23 cellular contexts compared by ENCODE assay signal in genomic region chr14:101497910-101498860, GRCh38.
DNase-seq lines count a peak whose midpoint lies in the region; ATAC-seq and TF ChIP-seq lines count a peak whose summit lies in the region.
"Had no signal": no experiment of that assay in that cellular context is flagged by ENCODE, and none has a peak within 500 bp of the region (broad histone marks: within the 10 kb centered on the region; RNA-seq: fewer than 3 reads in every experiment).

No MANE protein-coding gene starts in this region.

- no peak overlapping the region for H3K56ac ChIP-seq in H9 (ENCODE audit: insufficient read length, low read depth, low read length)

- H3K9me2 ChIP-seq in hepatocyte (replicated peaks; ENCODE audit: insufficient read depth): no peaks in the 10 kb centered on the region

- H3K36me3 Mint-ChIP-seq in H9 (ENCODE audit: insufficient read depth in 1 of 3, low read depth in 3 of 3): peaks cover 0 to 14% (median 2%) of the 10 kb centered on the region in 3 experiments; a peak in 5 of 7 replicates
- peaks cover 0 to 4% (median 0%) of the 10 kb centered on the region in 3 donors for H3K36me3 Mint-ChIP-seq in CD8-positive, alpha-beta memory T cell

- no peak overlapping the region for H2AFZ ChIP-seq in H9 (ENCODE audit: low read length)
- H2AFZ ChIP-seq in hepatocyte: no peak overlapping the region

- peaks cover 7% of the 10 kb centered on the region for H3K27me3 Mint-ChIP-seq in H9 (ENCODE audit: low read depth)
- H3K27me3 Mint-ChIP-seq in CD8-positive, alpha-beta memory T cell: peaks cover 3 to 51% of the 10 kb centered on the region in 2 donors

- no peak overlapping the region for H2BK15ac ChIP-seq in H9 (ENCODE audit: low read depth, low read length)

- H3K14ac ChIP-seq in H9 (ENCODE audit: insufficient read depth, low read length): no peak overlapping the region

- no CpG with 5 or more reads among the region's 21 CpGs for WGBS in H9 (ENCODE audit: extremely low coverage, insufficient read length, low lambda C conversion rate)
- WGBS in hepatocyte (ENCODE audit: low lambda C conversion rate, missing lambda C conversion rate): 90% methylated on average over 21 of the region's 21 CpGs
- WGBS in ovary, 3 donors: 78 to 89% (median 84%) methylated on average over 21 of the region's 21 CpGs

- H3K27ac ChIP-seq in H9 (ENCODE audit: insufficient read length, low read depth, low read length) (no peak overlapping the region), hepatocyte (no peak overlapping the region), ovary (peak overlapping the region in 1 of 2 donors; percentile 67)
- H3K27ac ChIP-seq in CD8-positive, alpha-beta memory T cell (ENCODE audit: low read depth, low read length): no peak overlapping the region
- H3K27ac ChIP-seq: KMS-11 had no signal

- no peak for TF ChIP-seq EP300 in ovary (IDR thresholded peaks at IDR 0.05)

- no peak overlapping the region for H2BK5ac ChIP-seq in H9 (ENCODE audit: insufficient read length, low read length)

- H2BK20ac ChIP-seq in H9 (ENCODE audit: low read depth, low read length, poor library complexity, severe bottlenecking): no peak overlapping the region

- no peak overlapping the region for H3K23ac ChIP-seq in H9 (ENCODE audit: insufficient read length, low read depth, low read length)

- no peak for TF ChIP-seq POLR2A in ovary (IDR thresholded peaks at IDR 0.05)

- no peak overlapping the region for H3K4me2 ChIP-seq in H9 (ENCODE audit: insufficient read depth, insufficient read length, low read length)
- peak overlapping the region; percentile 19 for H3K4me2 ChIP-seq in hepatocyte
- H3K4me2 ChIP-seq: KMS-11 had no signal

- CTCF ChIA-PET in CD8-positive, alpha-beta memory T cell (lab: Charles Lee): no interaction called here

- no peak overlapping the region for H3K4me3 Mint-ChIP-seq in H9
- no peak overlapping the region for H3K4me3 Mint-ChIP-seq in CD8-positive, alpha-beta memory T cell
- H3K4me3 Mint-ChIP-seq: activated B cell treated with CpG ODN at 0.5 μM for 24 hours; activated CD8-positive, alpha-beta T cell treated with anti-CD3 and anti-CD28 coated beads, Interleukin-2, amount 10 ng/mL, durations not matched to agents 7 days and 5 days; activated naive CD8-positive, alpha-beta T cell treated with anti-CD3 and anti-CD28 coated beads, Interleukin-2, amount 50 U/mL, for 24 hours; CD4-positive, alpha-beta T cell; nephron had no signal

- no peak overlapping the region for H2AK5ac ChIP-seq in H9 (ENCODE audit: insufficient read length, low read length)

- no peak overlapping the region for H4K91ac ChIP-seq in H9 (ENCODE audit: insufficient read length, low read depth, low read length)

- H4K20me1 ChIP-seq in H9 (ENCODE audit: control insufficient read depth, insufficient read depth, insufficient read length): no peaks in the 10 kb centered on the region
- no peaks in the 10 kb centered on the region for H4K20me1 ChIP-seq in hepatocyte (ENCODE audit: insufficient read depth, poor library complexity, severe bottlenecking)

- H3K9me3 Mint-ChIP-seq in H9: peaks cover 7 to 13% of the 10 kb centered on the region in 2 experiments; a peak in 4 of 5 replicates
- peaks cover 0 to 4% (median 2%) of the 10 kb centered on the region in 5 donors for H3K9me3 Mint-ChIP-seq in CD8-positive, alpha-beta memory T cell
- H3K9me3 Mint-ChIP-seq: activated B cell treated with CpG ODN at 0.5 μM for 24 hours; CD4-positive, alpha-beta T cell had no signal

- H2BK12ac ChIP-seq in H9 (ENCODE audit: insufficient read length, low read depth, low read length): no peak overlapping the region

- no peak overlapping the region for H2BK120ac ChIP-seq in H9 (ENCODE audit: low read depth, low read length, poor library complexity, severe bottlenecking)

- no peaks in the 10 kb centered on the region for H3K79me2 ChIP-seq in H9 (ENCODE audit: insufficient read depth, low read length)
- H3K79me2 ChIP-seq in hepatocyte: no peaks in the 10 kb centered on the region

- H3T11ph ChIP-seq in H9 (ENCODE audit: low read length): no peak overlapping the region

- H3K9ac ChIP-seq in H9 (ENCODE audit: extremely low read depth, insufficient read length, low read length): no peak overlapping the region
- H3K9ac ChIP-seq: KMS-11 had no signal

- H4K5ac ChIP-seq in H9 (ENCODE audit: insufficient read length, low read depth, low read length): no peak overlapping the region

- intact Hi-C loops in ovary (cut with DNase I): no loop called here

- H3K4me1 ChIP-seq in H9 (ENCODE audit: insufficient read depth, low read length) (no peaks in the 10 kb centered on the region), hepatocyte (ENCODE audit: insufficient read depth) (peaks cover 14% of the 10 kb centered on the region), ovary (ENCODE audit: insufficient read depth) (peaks cover 31% of the 10 kb centered on the region)
- no peaks in the 10 kb centered on the region for H3K4me1 ChIP-seq in CD8-positive, alpha-beta memory T cell (ENCODE audit: insufficient read depth, low read length)

- H3K9me3 ChIP-seq in H9 (ENCODE audit: control insufficient read depth, low read depth, low read length) (no peaks in the 10 kb centered on the region), hepatocyte (ENCODE audit: low read depth) (no peaks in the 10 kb centered on the region), ovary (no peaks in the 10 kb centered on the region)
- H3K9me3 ChIP-seq in CD8-positive, alpha-beta memory T cell (ENCODE audit: low read length): no peaks in the 10 kb centered on the region

- peak overlapping the region in 1 of 3 experiments; percentile 53; a peak in 1 of 7 replicates for H3K27ac Mint-ChIP-seq in H9
- H3K27ac Mint-ChIP-seq in CD8-positive, alpha-beta memory T cell: peak overlapping the region in 1 of 8 donors; percentile 31
- H3K27ac Mint-ChIP-seq: activated B cell treated with CpG ODN at 0.5 μM for 24 hours; activated CD8-positive, alpha-beta T cell treated with anti-CD3 and anti-CD28 coated beads, Interleukin-2, amount 10 ng/mL, durations not matched to agents 7 days and 5 days; activated naive CD8-positive, alpha-beta T cell treated with anti-CD3 and anti-CD28 coated beads, Interleukin-2, amount 50 U/mL, for 24 hours; CD4-positive, alpha-beta T cell; nephron; progenitor cell of endocrine pancreas had no signal

- peak; percentile 9 for DNase-seq in 8988T
- DNase-seq in H9: peak; percentile 15
- no peak for DNase-seq in hepatocyte (ENCODE audit: low spot score)
- DNase-seq in ovary: peak; percentile 17 to 43 (median 31)
- no peak for DNase-seq in GOT3 (lab: John Stamatoyannopoulos, UW)
- DNase-seq in LoVo (ENCODE audit: low spot score): no peak
- no peak for DNase-seq in CD8-positive, alpha-beta memory T cell
- DNase-seq: activated CD8-positive, alpha-beta T cell treated with anti-CD3 and anti-CD28 coated beads, Interleukin-2, amount 10 ng/mL, durations not matched to agents 7 days and 5 days; activated naive CD8-positive, alpha-beta T cell treated with anti-CD3 and anti-CD28 coated beads, Interleukin-2, amount 50 U/mL, for 24 hours; activated T-cell treated with anti-CD3 and anti-CD28 coated beads, Interleukin-2, amount 50 U/mL, for 48 hours; DMS53; GDM1; midbrain; MV-4-11; NCI-H2171 treated with DMSO at 0.1 percent for 48 hours; NCI-H69; stimulated activated CD4-positive, alpha-beta T cell treated with anti-CD3 and anti-CD28 coated beads, Interleukin-1b, Interleukin-23, amount 100 ng/mL, for 48 hours had no signal

- POLR2A ChIA-PET in CD8-positive, alpha-beta memory T cell (lab: Charles Lee): no interaction called here

- H3K27me3 ChIP-seq in H9 (ENCODE audit: insufficient read depth, low read length) (no peaks in the 10 kb centered on the region; the same call in 1 of the 2 replicates), hepatocyte (no peaks in the 10 kb centered on the region), ovary (no peaks in the 10 kb centered on the region)
- H3K27me3 ChIP-seq in CD8-positive, alpha-beta memory T cell (ENCODE audit: insufficient read depth, low read length, poor library complexity, severe bottlenecking): no peaks in the 10 kb centered on the region

- no peak for ATAC-seq in GM18909 (IDR thresholded peaks at IDR 0.05; ENCODE audit: poor library complexity, unreplicated experiment)
- ATAC-seq: activated CD8-positive, alpha-beta T cell treated with anti-CD3 and anti-CD28 coated beads, Interleukin-2, amount 10 ng/mL, durations not matched to agents 7 days and 5 days; activated naive CD8-positive, alpha-beta T cell treated with anti-CD3 and anti-CD28 coated beads, Interleukin-2, amount 50 U/mL, for 24 hours had no signal

- H3K36me3 ChIP-seq in hepatocyte (replicated peaks; ENCODE audit: insufficient read depth, low read depth) (no peaks in the 10 kb centered on the region), ovary (no peaks in the 10 kb centered on the region)
- H3K36me3 ChIP-seq in CD8-positive, alpha-beta memory T cell (ENCODE audit: insufficient read depth, low read length): no peaks in the 10 kb centered on the region

- H3K23me2 ChIP-seq in H9 (ENCODE audit: insufficient read length, low read depth, low read length, poor library complexity, severe bottlenecking): no peaks in the 10 kb centered on the region

- no peak overlapping the region for H4K8ac ChIP-seq in H9 (replicated peaks; ENCODE audit: insufficient read length, low read depth, low read length)

- H3K4ac ChIP-seq in H9 (ENCODE audit: low read depth, low read length): no peak overlapping the region

- no peak overlapping the region for H3K18ac ChIP-seq in H9 (ENCODE audit: insufficient read length, low read depth, low read length)

- TF ChIP-seq CTCF in H9 (conservative IDR thresholded peaks at IDR 0.05) (no peak), hepatocyte (IDR thresholded peaks at IDR 0.05; ENCODE audit: poor library complexity) (no peak), ovary (IDR thresholded peaks at IDR 0.05) (no peak)

- H3K4me1 Mint-ChIP-seq in H9: peaks cover 17 to 28% of the 10 kb centered on the region in 2 experiments
- no peaks in the 10 kb centered on the region for H3K4me1 Mint-ChIP-seq in CD8-positive, alpha-beta memory T cell
- H3K4me1 Mint-ChIP-seq: activated B cell treated with CpG ODN at 0.5 μM for 24 hours; activated naive CD8-positive, alpha-beta T cell treated with anti-CD3 and anti-CD28 coated beads, Interleukin-2, amount 50 U/mL, for 24 hours had no signal

- H3K4me3 ChIP-seq in hepatocyte (no peak overlapping the region), ovary (no peak overlapping the region)
- H3K4me3 ChIP-seq in CD8-positive, alpha-beta memory T cell (ENCODE audit: low read length): no peak overlapping the region

- H3K79me1 ChIP-seq in H9 (ENCODE audit: insufficient read depth, low read depth, low read length, poor library complexity, severe bottlenecking): no peaks in the 10 kb centered on the region

Comparison
In these comparisons a context has a peak if more than half of its experiments do, and no peak if none do; other contexts are left out.
1. DNase-seq: peak in 8988T (single experiment), H9 (single experiment) and ovary (5 of 5); none in hepatocyte (single experiment), GOT3 (single experiment), LoVo (single experiment) and CD8-positive, alpha-beta memory T cell (0 of 5).